ENCODE assay signal across 9 cellular contexts in genomic region chr7:92589056-92589455, GRCh38. TPM values are rescaled to one million over a fixed set of nuclear protein-coding genes. Genes with fewer than 3 reads are reported as not detected.
DNase-seq lines count a peak whose midpoint lies in the region; ATAC-seq and TF ChIP-seq lines count a peak whose summit lies in the region.
"Had no signal": no experiment of that assay in that cellular context is flagged by ENCODE, and none has a peak within 500 bp of the region (broad histone marks: within the 10 kb centered on the region; RNA-seq: fewer than 3 reads in every experiment).

No MANE protein-coding gene starts in this region.

- 26% methylated on average over 7 of the region's 7 CpGs for WGBS in right lobe of liver (ENCODE audit: insufficient coverage, low coverage, low lambda C conversion rate, missing lambda C conversion rate)

- no peak for ATAC-seq in activated T-cell treated with anti-CD3 and anti-CD28 coated beads, Interleukin-2, amount 50 U/mL, for 4 hours
- ATAC-seq in right lobe of liver: no peak
- no peak for ATAC-seq in GM18520 (IDR thresholded peaks at IDR 0.05; ENCODE audit: unreplicated experiment)

- H3K4me1 ChIP-seq in right lobe of liver (peaks cover 0 to 40% (median 6%) of the 10 kb centered on the region in 4 donors), tibial artery (peaks cover 0 to 53% (median 30%) of the 10 kb centered on the region in 4 donors)

- peak overlapping the region; percentile 94 for H3K4me3 Mint-ChIP-seq in activated T-cell treated with anti-CD3 and anti-CD28 coated beads, Interleukin-2, amount 50 U/mL, for 4 hours

- no peak for TF ChIP-seq POLR2A in right lobe of liver (IDR thresholded peaks at IDR 0.05)

- H3K27me3 ChIP-seq in right lobe of liver: no peaks in the 10 kb centered on the region
- no peaks in the 10 kb centered on the region for H3K27me3 ChIP-seq in tibial artery

- TF ChIP-seq CTCF in right lobe of liver (IDR thresholded peaks at IDR 0.05) (no peak), tibial artery (IDR thresholded peaks at IDR 0.05) (no peak)

- H3K9me3 ChIP-seq in right lobe of liver: no peaks in the 10 kb centered on the region
- no peaks in the 10 kb centered on the region for H3K9me3 ChIP-seq in tibial artery

- intact Hi-C loops in right lobe of liver (cut with DNase I) (no loop called here), tibial artery (cut with DNase I; ENCODE audit: low total_unique reads) (no loop called here)

- H3K36me3 Mint-ChIP-seq in activated T-cell treated with anti-CD3 and anti-CD28 coated beads, Interleukin-2, amount 50 U/mL, for 4 hours (ENCODE audit: insufficient read depth): peaks cover 22% of the 10 kb centered on the region

- H3K27me3 Mint-ChIP-seq in activated T-cell treated with anti-CD3 and anti-CD28 coated beads, Interleukin-2, amount 50 U/mL, for 4 hours (ENCODE audit: low read depth): peaks cover 2% of the 10 kb centered on the region

- no peak for DNase-seq in activated T-cell treated with anti-CD3 and anti-CD28 coated beads, Interleukin-2, amount 50 U/mL, for 4 hours
- DNase-seq in activated T-cell treated with anti-CD3 and anti-CD28 coated beads, Interleukin-2, amount 50 U/mL, for 1 hour: no peak
- DNase-seq in right lobe of liver (no peak), tibial artery (no peak), COLO668 (lab: John Stamatoyannopoulos, UW; ENCODE audit: unreplicated experiment) (no peak), GM19240 (ENCODE audit: insufficient read length, low spot score) (no peak)
- DNase-seq: activated effector memory CD4-positive, alpha-beta T cell treated with Interleukin-2 at 50 U/mL for 16 hours had no signal

- H3K4me1 Mint-ChIP-seq in activated T-cell treated with anti-CD3 and anti-CD28 coated beads, Interleukin-2, amount 50 U/mL, for 4 hours (ENCODE audit: low read depth): peaks cover 54% of the 10 kb centered on the region

- peak overlapping the region; percentile 58 to 86 (median 80) for H3K4me3 ChIP-seq in right lobe of liver
- peak overlapping the region; percentile 75 to 90 for H3K4me3 ChIP-seq in tibial artery

- peak overlapping the region; percentile 91 for H3K27ac ChIP-seq in angular gyrus (ENCODE audit: low read depth, low read length)
- H3K27ac ChIP-seq in right lobe of liver: peak overlapping the region in 1 of 3 donors; percentile 92
- H3K27ac ChIP-seq in tibial artery: peak overlapping the region; percentile 90 to 91

- H3K9me3 Mint-ChIP-seq in activated T-cell treated with anti-CD3 and anti-CD28 coated beads, Interleukin-2, amount 50 U/mL, for 4 hours: no peaks in the 10 kb centered on the region

- H3K36me3 ChIP-seq in right lobe of liver (no peaks in the 10 kb centered on the region), tibial artery (no peaks in the 10 kb centered on the region)

RNA-seq across cellular contexts. Expression of gene FAM133B, which starts 1.1 kb away (rescaled TPM):
- total RNA-seq in activated T-cell treated with anti-CD3 and anti-CD28 coated beads, Interleukin-2, amount 50 U/mL, for 4 hours: 10 to 100 TPM; 35.3 to 37.8 (median 36.0) TPM
- total RNA-seq in right lobe of liver: 10 to 100 TPM in 3 of 6 experiments, 1 to 10 TPM in 3; 8.6 to 11.6 (median 9.7) TPM
